In the genomic region with DNA sequence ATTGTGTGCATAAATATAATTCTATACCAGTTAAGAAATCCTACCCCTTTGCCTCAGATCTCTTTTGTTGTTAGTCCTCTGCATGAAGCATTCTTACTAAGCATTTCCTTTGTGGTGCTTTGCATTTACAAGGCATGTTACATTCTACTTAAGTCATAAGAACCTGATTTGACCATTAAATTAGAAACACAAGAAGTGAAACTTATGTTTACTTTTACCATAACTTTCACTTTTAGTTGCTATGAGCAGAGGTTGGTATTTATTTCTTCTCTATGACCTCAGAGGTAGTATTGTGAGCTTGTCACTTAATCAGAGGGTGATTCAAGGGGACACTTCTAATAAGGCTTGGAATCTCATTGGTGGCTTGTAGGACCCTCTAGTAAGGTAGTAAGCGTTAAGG, we compare ENCODE assay signal across 10 cellular contexts. TPM values are rescaled to one million over a fixed set of nuclear protein-coding genes. Genes with fewer than 3 reads are reported as not detected.
DNase-seq lines count a peak whose midpoint lies in the region; ATAC-seq, FAIRE-seq and TF ChIP-seq lines count a peak whose summit lies in the region.
"Had no signal": no experiment of that assay in that cellular context is flagged by ENCODE, and none has a peak within 500 bp of the region (broad histone marks: within the 10 kb centered on the region; RNA-seq: fewer than 3 reads in every experiment).

No MANE protein-coding gene starts in this region.

- CTCF ChIA-PET in activated CD8-positive, alpha-beta T cell treated with anti-CD3 and anti-CD28 coated beads for 36 hours (lab: Charles Lee), result interaction anchor here (0.6 kb wide), 1 partner anchor 812 kb away, joined by 3 read pairs; no protein-coding TSS in a partner anchor

- no peaks in the 10 kb centered on the region for H3K27me3 Mint-ChIP-seq in activated CD8-positive, alpha-beta T cell treated with anti-CD3 and anti-CD28 coated beads for 36 hours
- peaks cover 4% of the 10 kb centered on the region for H3K27me3 Mint-ChIP-seq in nephron (ENCODE audit: low read depth)

- TF ChIP-seq CTCF in AG09319 (IDR thresholded peaks at IDR 0.05; ENCODE audit: low read depth, low read length) (no peak), nephron (IDR thresholded peaks at IDR 0.05; ENCODE audit: unreplicated experiment in 3 of 3) (no peak)
- TF ChIP-seq CTCF in activated CD8-positive, alpha-beta T cell treated with anti-CD3 and anti-CD28 coated beads for 36 hours (IDR thresholded peaks at IDR 0.05), result no peak

- H3K9me3 Mint-ChIP-seq in activated CD8-positive, alpha-beta T cell treated with anti-CD3 and anti-CD28 coated beads for 36 hours, result no peaks in the 10 kb centered on the region
- H3K9me3 Mint-ChIP-seq in nephron, result peaks cover 8% of the 10 kb centered on the region

- DNase-seq in AG09319 (ENCODE audit: extremely low read depth, low read depth), result peak; percentile 65
- no peak for DNase-seq in activated CD8-positive, alpha-beta T cell treated with anti-CD3 and anti-CD28 coated beads for 36 hours
- DNase-seq in H54 (ENCODE audit: insufficient read length, low spot score), result no peak
- no peak for DNase-seq in stimulated activated CD4-positive, alpha-beta T cell treated with anti-CD3 and anti-CD28 coated beads, Interleukin-4, amount 100 ng/mL, for 1 hour
- DNase-seq in activated CD4-positive, alpha-beta T cell treated with anti-CD3 and anti-CD28 coated beads, Interleukin-2, amount 50 U/mL, for 48 hours, result no peak

- H3K4me1 Mint-ChIP-seq in activated CD8-positive, alpha-beta T cell treated with anti-CD3 and anti-CD28 coated beads for 36 hours (ENCODE audit: low read depth), result peaks cover 77% of the 10 kb centered on the region
- H3K4me1 Mint-ChIP-seq in nephron, result peaks cover 53% of the 10 kb centered on the region

- POLR2A ChIA-PET in activated CD8-positive, alpha-beta T cell treated with anti-CD3 and anti-CD28 coated beads for 36 hours (lab: Charles Lee), result no interaction called here

- no peak overlapping the region for H3K4me3 Mint-ChIP-seq in activated CD8-positive, alpha-beta T cell treated with anti-CD3 and anti-CD28 coated beads for 36 hours
- H3K4me3 Mint-ChIP-seq in nephron, result no peak overlapping the region

- FAIRE-seq in H54 (lab: Jason Lieb, UNC), result no peak
- FAIRE-seq: endometrium, H1 had no signal

- no peaks in the 10 kb centered on the region for H3K36me3 Mint-ChIP-seq in activated CD8-positive, alpha-beta T cell treated with anti-CD3 and anti-CD28 coated beads for 36 hours (ENCODE audit: low read depth)
- peaks cover 16% of the 10 kb centered on the region for H3K36me3 Mint-ChIP-seq in nephron (ENCODE audit: low read depth)

- ATAC-seq in GM19023 (IDR thresholded peaks at IDR 0.05; ENCODE audit: unreplicated experiment) (peak; percentile 75), HG03095 (IDR thresholded peaks at IDR 0.05; ENCODE audit: unreplicated experiment) (peak; percentile 71)
- ATAC-seq in activated CD8-positive, alpha-beta T cell treated with anti-CD3 and anti-CD28 coated beads for 36 hours, result peak; percentile 78

- intact Hi-C loops in activated CD8-positive, alpha-beta T cell treated with anti-CD3 and anti-CD28 coated beads for 36 hours (cut with micrococcal nuclease), result loop anchor here (5.0 kb wide), 1 partner anchor 48 kb away; a partner anchor contains a TSS

- TF ChIP-seq POLR2A in H54 (IDR thresholded peaks at IDR 0.05; ENCODE audit: low read depth, low read length), result no peak

- peak overlapping the region; percentile 60 for H3K27ac Mint-ChIP-seq in activated CD8-positive, alpha-beta T cell treated with anti-CD3 and anti-CD28 coated beads for 36 hours
- peak overlapping the region in 2 of 3 experiments; percentile 43 to 64 for H3K27ac Mint-ChIP-seq in nephron

RNA-seq across cellular contexts. Expression of a gene that starts 9.0 kb away (rescaled TPM):
- total RNA-seq in activated CD8-positive, alpha-beta T cell treated with anti-CD3 and anti-CD28 coated beads for 36 hours, result 10 to 100 TPM; 34.7 to 36.1 TPM

RNA-seq across cellular contexts. Expression of a gene that starts 47.1 kb away (rescaled TPM):
- total RNA-seq in activated CD8-positive, alpha-beta T cell treated with anti-CD3 and anti-CD28 coated beads for 36 hours, result 10 to 100 TPM; 28.8 to 30.3 TPM
